In genomic region chr14:101689039-101689501, GRCh38 we compare ENCODE assay signal across 1 cellular context.
TF ChIP-seq lines count a peak whose summit lies in the region.

No MANE protein-coding gene starts in this region.

TF ChIP-seq in SK-N-SH treated with all-trans-retinoic acid at 6 μM for 48 hours, 23 proteins besides CTCF, POLR2A, EP300 and RAD21 (continued from another document):
- no peak for TF ChIP-seq ZFP30 (CRISPR knock-in tag; IDR thresholded peaks at IDR 0.05)
- TF ChIP-seq GLIS3 (CRISPR knock-in tag; IDR thresholded peaks at IDR 0.05): no peak
- no peak for TF ChIP-seq PPARA (CRISPR knock-in tag; IDR thresholded peaks at IDR 0.05; ENCODE audit: borderline replicate concordance)
- TF ChIP-seq ESRRG (CRISPR knock-in tag; IDR thresholded peaks at IDR 0.05): no peak
- no peak for TF ChIP-seq TCF4 (CRISPR knock-in tag; IDR thresholded peaks at IDR 0.05; ENCODE audit: borderline replicate concordance)
TF ChIP-seq in SK-N-SH treated with all-trans-retinoic acid at 6 μM for 48 hours: peak in this region for 0.
